ENCODE assay signal across 7 cellular contexts in genomic region chr17:8151641-8152111, GRCh38.
DNase-seq lines count a peak whose midpoint lies in the region; ATAC-seq and TF ChIP-seq lines count a peak whose summit lies in the region.

No MANE protein-coding gene starts in this region.

- H3K4me2 ChIP-seq in MM.1S (ENCODE audit: low read depth, low read length) = peak overlapping the region; percentile 97

- H3K4me1 ChIP-seq in MM.1S (ENCODE audit: low read length) = peaks cover 21% of the 10 kb centered on the region

- no peaks in the 10 kb centered on the region for H3K9me3 ChIP-seq in MM.1S (replicated peaks; ENCODE audit: insufficient read depth, low read length)

- in situ Hi-C loops in astrocyte of the cerebellum (cut with HindIII; ENCODE audit: low sequenced_read_pairs) = loop anchor here (5.0 kb wide), 1 partner anchor 39 kb away; no protein-coding TSS in a partner anchor

- H3K4me3 ChIP-seq in MM.1S (ENCODE audit: low read length) (peak overlapping the region; percentile 76), astrocyte of the cerebellum (ENCODE audit: low read depth, low read length) (peak overlapping the region; percentile 94), retinal pigment epithelial cell (ENCODE audit: low read length) (peak overlapping the region; percentile 98)

- peak overlapping the region; percentile 26 for H2AFZ ChIP-seq in MM.1S (ENCODE audit: low read length)

- peak; percentile 43 for DNase-seq in ELF-1 (ENCODE audit: low read depth, low spot score)
- DNase-seq in MM.1S = no peak
- DNase-seq in astrocyte of the cerebellum (ENCODE audit: low read depth) = peak; percentile 54
- DNase-seq in hippocampal formation (lab: John Stamatoyannopoulos, UW) = peak; percentile 32 to 62
- no peak for DNase-seq in retinal pigment epithelial cell (ENCODE audit: low read depth)
- no peak for DNase-seq in NCI-H1930 (lab: John Stamatoyannopoulos, UW)

- H3K9ac ChIP-seq in MM.1S (ENCODE audit: low read length) = peak overlapping the region; percentile 84

- TF ChIP-seq CTCF in MM.1S (IDR thresholded peaks at IDR 0.05; ENCODE audit: low read length) (no peak), astrocyte of the cerebellum (IDR thresholded peaks at IDR 0.05; ENCODE audit: low read depth, low read length, missing control alignments) (no peak), retinal pigment epithelial cell (conservative IDR thresholded peaks at IDR 0.05; ENCODE audit: low read depth, low read length) (no peak)

- H3K27me3 ChIP-seq in MM.1S (replicated peaks; ENCODE audit: insufficient read depth, low read length) = no peaks in the 10 kb centered on the region

- no peak for ATAC-seq in GM21447 (IDR thresholded peaks at IDR 0.05; ENCODE audit: unreplicated experiment)

- peak overlapping the region; percentile 81 for H3K27ac ChIP-seq in MM.1S (ENCODE audit: low read length)

- H3K79me2 ChIP-seq in MM.1S (ENCODE audit: low read length) = peaks cover 32% of the 10 kb centered on the region

- H4K20me1 ChIP-seq in MM.1S (ENCODE audit: insufficient read depth, low read length) = no peaks in the 10 kb centered on the region

- no peaks in the 10 kb centered on the region; the same call in 1 of the 2 replicates for H3K36me3 ChIP-seq in MM.1S (replicated peaks; ENCODE audit: insufficient read depth, low read length)

- H3F3A ChIP-seq in MM.1S (ENCODE audit: insufficient read depth, low read length) = peaks cover 8% of the 10 kb centered on the region

- no peaks in the 10 kb centered on the region for H3K9me2 ChIP-seq in MM.1S (replicated peaks; ENCODE audit: insufficient read depth, low read length)

Comparison
In these comparisons a context has a peak if more than half of its experiments do, and no peak if none do; other contexts are left out.
1. DNase-seq: peak in ELF-1 (single experiment), astrocyte of the cerebellum (single experiment) and hippocampal formation (2 of 2); none in MM.1S (single experiment), retinal pigment epithelial cell (single experiment) and NCI-H1930 (0 of 2).
2. Peak in every context shown above with its lines, with median percentiles within 50 percentile points of each other: H3K4me3 ChIP-seq.